Comparison of ENCODE assay signal across 14 cellular contexts in the genomic region with DNA sequence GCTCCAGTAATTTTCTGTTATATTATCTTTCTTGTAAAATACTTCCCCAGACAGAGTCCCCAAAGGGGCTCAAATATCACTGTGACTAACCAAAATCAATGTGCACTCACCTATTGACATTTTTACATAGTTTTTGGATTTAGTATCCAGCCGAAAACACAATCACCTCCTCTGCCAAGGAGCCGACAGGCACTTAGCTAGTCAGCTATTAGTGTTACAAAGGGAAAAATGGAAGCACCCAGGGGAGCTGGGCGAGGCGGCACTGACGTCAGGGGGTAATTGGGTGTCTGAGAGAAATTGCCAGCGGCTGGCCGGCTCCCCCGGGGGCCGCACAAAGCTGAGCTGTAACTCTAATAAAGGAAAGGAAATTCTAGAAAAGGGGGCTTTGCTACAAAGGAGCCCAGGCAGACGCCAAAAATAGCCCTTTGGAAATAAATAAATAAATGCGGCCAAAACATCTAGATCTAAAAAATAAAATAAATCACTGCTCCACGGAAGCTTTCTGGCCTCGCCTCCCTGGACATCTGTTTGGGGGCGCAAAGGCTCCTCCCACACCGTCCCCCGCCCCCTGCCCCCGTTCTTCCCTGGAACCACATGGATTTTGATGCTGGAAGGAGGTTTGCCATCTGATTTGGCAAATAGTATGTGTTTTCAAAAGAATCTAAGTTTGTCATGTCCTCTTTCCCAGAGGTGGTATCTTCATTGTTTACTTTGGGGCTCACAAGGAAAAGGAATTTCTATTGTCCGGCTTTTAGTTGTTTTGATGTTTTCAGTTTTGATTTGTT.
DNase-seq lines count a peak whose midpoint lies in the region; ATAC-seq and TF ChIP-seq lines count a peak whose summit lies in the region.
"Had no signal": no experiment of that assay in that cellular context is flagged by ENCODE, and none has a peak within 500 bp of the region (broad histone marks: within the 10 kb centered on the region; RNA-seq: fewer than 3 reads in every experiment).

No MANE protein-coding gene starts in this region.

- H3K4me3 Mint-ChIP-seq in activated T-helper 17 cell treated with anti-CD3 and anti-CD28 coated beads, Interleukin-2, amount 50 U/mL, for 72 hours, result no peak overlapping the region
- H3K4me3 Mint-ChIP-seq in activated T-cell treated with anti-CD3 and anti-CD28 coated beads, Interleukin-2, amount 50 U/mL, for 72 hours, result no peak overlapping the region
- H3K4me3 Mint-ChIP-seq: activated naive CD4-positive, alpha-beta T cell treated with anti-CD3 and anti-CD28 coated beads, Interleukin-2, amount 50 U/mL, for 24 hours; CD8-positive, alpha-beta memory T cell had no signal

- peaks cover 0 to 3% (median 0%) of the 10 kb centered on the region in 9 donors for H3K27me3 ChIP-seq in heart left ventricle
- H3K27me3 ChIP-seq in sigmoid colon, result no peaks in the 10 kb centered on the region

- ATAC-seq in heart left ventricle, result peak in 2 of 4 donors; percentile 48 to 69
- ATAC-seq in activated T-helper 17 cell treated with anti-CD3 and anti-CD28 coated beads, Interleukin-2, amount 50 U/mL, for 72 hours (replicated peaks), result no peak
- no peak for ATAC-seq in activated T-cell treated with anti-CD3 and anti-CD28 coated beads, Interleukin-2, amount 50 U/mL, for 72 hours (replicated peaks in 1 of 2)

- no peaks in the 10 kb centered on the region for H3K4me1 Mint-ChIP-seq in activated T-helper 17 cell treated with anti-CD3 and anti-CD28 coated beads, Interleukin-2, amount 50 U/mL, for 72 hours
- H3K4me1 Mint-ChIP-seq in activated T-cell treated with anti-CD3 and anti-CD28 coated beads, Interleukin-2, amount 50 U/mL, for 72 hours (ENCODE audit: low read depth), result no peaks in the 10 kb centered on the region
- H3K4me1 Mint-ChIP-seq: activated naive CD4-positive, alpha-beta T cell treated with anti-CD3 and anti-CD28 coated beads, Interleukin-2, amount 50 U/mL, for 24 hours; CD8-positive, alpha-beta memory T cell had no signal

- peak; percentile 44 for DNase-seq in GOT3 (lab: John Stamatoyannopoulos, UW)
- peak; percentile 44 for DNase-seq in SK-N-DZ (ENCODE audit: low spot score)
- DNase-seq in heart left ventricle, result peak; percentile 63 to 80 (median 74)
- peak; percentile 79 for DNase-seq in sigmoid colon
- DNase-seq in kidney tubule cell (ENCODE audit: low spot score), result no peak
- no peak for DNase-seq in activated T-cell treated with anti-CD3 and anti-CD28 coated beads, Interleukin-2, amount 50 U/mL, for 72 hours
- no peak for DNase-seq in EL
- DNase-seq: CD8-positive, alpha-beta memory T cell; mammary epithelial cell; NK-92 treated with Interleukin-12 subunit alpha and Interleukin-12 subunit beta, amount 100 ng/mL, for 24 hours; stimulated activated CD4-positive, alpha-beta T cell treated with anti-CD3 and anti-CD28 coated beads, Interleukin-4, amount 100 ng/mL, for 1 hour; WERI-Rb-1 had no signal

- WGBS in heart left ventricle, 4 donors, result 40 to 50% (median 41%) methylated on average over 18 of the region's 18 CpGs
- WGBS in sigmoid colon, 2 donors, result 77 to 79% methylated on average over 18 of the region's 18 CpGs

- intact Hi-C loops in heart left ventricle (cut with DNase I), result loop anchor here in 2 of 10 donors (5.0 kb wide), 2 partner anchors 102 to 158 kb away; partner anchors contain the start of gene ZNF423 (in 1 of the 2)
- intact Hi-C loops in sigmoid colon (cut with DNase I), result no loop called here

- peak overlapping the region in 8 of 12 donors; percentile 15 to 41 (median 24) for H3K4me3 ChIP-seq in heart left ventricle
- no peak overlapping the region for H3K4me3 ChIP-seq in sigmoid colon

- TF ChIP-seq EP300 in sigmoid colon (IDR thresholded peaks at IDR 0.05), result no peak

- no peaks in the 10 kb centered on the region for H3K9me3 Mint-ChIP-seq in activated T-helper 17 cell treated with anti-CD3 and anti-CD28 coated beads, Interleukin-2, amount 50 U/mL, for 72 hours
- H3K9me3 Mint-ChIP-seq in activated T-cell treated with anti-CD3 and anti-CD28 coated beads, Interleukin-2, amount 50 U/mL, for 72 hours, result no peaks in the 10 kb centered on the region
- H3K9me3 Mint-ChIP-seq: activated naive CD4-positive, alpha-beta T cell treated with anti-CD3 and anti-CD28 coated beads, Interleukin-2, amount 50 U/mL, for 24 hours; CD8-positive, alpha-beta memory T cell had no signal

- H3K9me3 ChIP-seq in heart left ventricle (no peaks in the 10 kb centered on the region), sigmoid colon (no peaks in the 10 kb centered on the region)

- H3K36me3 ChIP-seq in heart left ventricle (no peaks in the 10 kb centered on the region), sigmoid colon (no peaks in the 10 kb centered on the region)
- H3K36me3 ChIP-seq: WERI-Rb-1 had no signal

- H3K27me3 Mint-ChIP-seq in activated T-helper 17 cell treated with anti-CD3 and anti-CD28 coated beads, Interleukin-2, amount 50 U/mL, for 72 hours, result peaks cover 3% of the 10 kb centered on the region
- peaks cover 16% of the 10 kb centered on the region for H3K27me3 Mint-ChIP-seq in activated T-cell treated with anti-CD3 and anti-CD28 coated beads, Interleukin-2, amount 50 U/mL, for 72 hours (ENCODE audit: low read depth)

- H3K4me1 ChIP-seq in heart left ventricle, result peaks cover 0 to 55% (median 33%) of the 10 kb centered on the region in 12 donors
- H3K4me1 ChIP-seq in sigmoid colon, result peaks cover 0 to 36% (median 26%) of the 10 kb centered on the region in 4 donors

- TF ChIP-seq POLR2A in heart left ventricle (IDR thresholded peaks at IDR 0.05) (no peak), sigmoid colon (IDR thresholded peaks at IDR 0.05) (no peak)

- H3K27ac ChIP-seq in heart left ventricle (peak overlapping the region in 11 of 12 donors; percentile 50 to 87 (median 68)), sigmoid colon (peak overlapping the region; percentile 14 to 77 (median 49))
- H3K27ac ChIP-seq: WERI-Rb-1 had no signal

- no peak for TF ChIP-seq CTCF in heart left ventricle (IDR thresholded peaks at IDR 0.05)
- TF ChIP-seq CTCF in sigmoid colon (IDR thresholded peaks at IDR 0.05), result no peak

- H3K36me3 Mint-ChIP-seq in activated T-helper 17 cell treated with anti-CD3 and anti-CD28 coated beads, Interleukin-2, amount 50 U/mL, for 72 hours (ENCODE audit: low read depth), result no peaks in the 10 kb centered on the region
- H3K36me3 Mint-ChIP-seq in activated T-cell treated with anti-CD3 and anti-CD28 coated beads, Interleukin-2, amount 50 U/mL, for 72 hours (ENCODE audit: insufficient read depth in 2 of 2), result no peaks in the 10 kb centered on the region
- H3K36me3 Mint-ChIP-seq: CD8-positive, alpha-beta memory T cell had no signal

- H3K27ac Mint-ChIP-seq in activated T-helper 17 cell treated with anti-CD3 and anti-CD28 coated beads, Interleukin-2, amount 50 U/mL, for 72 hours, result no peak overlapping the region
- H3K27ac Mint-ChIP-seq in activated T-cell treated with anti-CD3 and anti-CD28 coated beads, Interleukin-2, amount 50 U/mL, for 72 hours, result no peak overlapping the region
- H3K27ac Mint-ChIP-seq: activated naive CD4-positive, alpha-beta T cell treated with anti-CD3 and anti-CD28 coated beads, Interleukin-2, amount 50 U/mL, for 24 hours; CD8-positive, alpha-beta memory T cell had no signal

Comparison
In these comparisons a context has a peak if more than half of its experiments do, and no peak if none do; other contexts are left out.
1. DNase-seq: peak in GOT3 (single experiment), SK-N-DZ (single experiment), heart left ventricle (5 of 5) and sigmoid colon (single experiment); none in kidney tubule cell (single experiment), activated T-cell treated with anti-CD3 and anti-CD28 coated beads, Interleukin-2, amount 50 U/mL, for 72 hours (0 of 2) and EL (single experiment).
2. H3K4me3 ChIP-seq: peak in heart left ventricle (8 of 12); none in sigmoid colon (0 of 4).